In genomic region chr16:592518-593306, GRCh38 we compare ENCODE assay signal across 1 cellular context.
TF ChIP-seq lines count a peak whose summit lies in the region.

No MANE protein-coding gene starts in this region.

TF ChIP-seq in A549, 52 proteins besides CTCF, POLR2A, EP300 and RAD21 (continued from another document):
- no peak for TF ChIP-seq HES2 (IDR thresholded peaks at IDR 0.05)
